Comparison of ENCODE assay signal across 24 cellular contexts in the genomic region with DNA sequence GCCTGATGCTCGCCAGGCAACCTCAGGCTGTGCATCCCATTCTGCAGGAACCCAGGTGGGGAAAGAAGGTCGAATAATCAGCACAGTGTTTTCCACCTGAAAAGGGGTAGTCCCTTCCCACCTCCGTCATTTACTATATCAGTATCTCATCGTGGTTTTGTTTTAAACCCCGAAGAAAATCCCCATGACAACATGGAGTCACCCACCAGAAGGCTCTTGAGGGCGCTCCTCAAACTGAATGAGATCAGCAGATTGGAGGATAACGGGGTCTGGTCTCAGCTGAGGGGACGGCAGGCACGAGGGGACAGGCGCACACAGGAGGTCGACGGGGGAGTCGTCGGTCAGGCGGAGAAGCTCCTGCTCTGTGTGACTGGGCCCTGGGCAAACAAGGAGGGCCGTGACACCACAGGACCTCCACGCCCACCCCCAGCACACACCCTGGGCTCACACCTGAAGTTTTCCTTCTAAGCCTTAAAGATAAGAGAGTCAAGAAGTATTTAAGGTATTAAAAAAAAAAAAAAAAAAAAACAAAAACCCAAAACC. TPM values are rescaled to one million over a fixed set of nuclear protein-coding genes. Genes with fewer than 3 reads are reported as not detected.
DNase-seq lines count a peak whose midpoint lies in the region; ATAC-seq and TF ChIP-seq lines count a peak whose summit lies in the region.
"Had no signal": no experiment of that assay in that cellular context is flagged by ENCODE, and none has a peak within 500 bp of the region (broad histone marks: within the 10 kb centered on the region; RNA-seq: fewer than 3 reads in every experiment).

No MANE protein-coding gene starts in this region.

- H3K27ac Mint-ChIP-seq in activated CD4-positive, alpha-beta memory T cell treated with anti-CD3 and anti-CD28 coated beads, Interleukin-2, amount 10 ng/mL, durations not matched to agents 7 days and 5 days, result peak overlapping the region; percentile 33
- peak overlapping the region; percentile 76 for H3K27ac Mint-ChIP-seq in memory B cell
- H3K27ac Mint-ChIP-seq in stimulated activated memory B cell treated with anti-CD40 and anti-IgM and Interleukin-4, amounts not matched to agents 10 μg/mL and 1 μg/mL and 100 μg/mL, for 72 hours, result peak overlapping the region; percentile 80

- TF ChIP-seq CTCF in GM20000 (IDR thresholded peaks at IDR 0.05; ENCODE audit: extremely low read depth, missing control alignments), result no peak

- no peak overlapping the region for H3K4me3 Mint-ChIP-seq in activated T-cell treated with anti-CD3 and anti-CD28 coated beads, Interleukin-2, amount 50 U/mL, for 4 hours
- H3K4me3 Mint-ChIP-seq in activated CD4-positive, alpha-beta memory T cell treated with anti-CD3 and anti-CD28 coated beads, Interleukin-2, amount 10 ng/mL, durations not matched to agents 7 days and 5 days, result no peak overlapping the region
- no peak overlapping the region for H3K4me3 Mint-ChIP-seq in memory B cell
- H3K4me3 Mint-ChIP-seq in stimulated activated memory B cell treated with anti-CD40 and anti-IgM and Interleukin-4, amounts not matched to agents 10 μg/mL and 1 μg/mL and 100 μg/mL, for 72 hours, result no peak overlapping the region
- H3K4me3 Mint-ChIP-seq: H9 had no signal

- POLR2A ChIA-PET in activated CD4-positive, alpha-beta memory T cell treated with anti-CD3 and anti-CD28 coated beads, Interleukin-2, amount 10 ng/mL, durations not matched to agents 7 days and 5 days (lab: Charles Lee), result interaction anchor here (1.0 kb wide), 1 partner anchor 44 kb away, joined by 3 read pairs; a partner anchor contains a TSS

- CTCF ChIA-PET in activated CD4-positive, alpha-beta memory T cell treated with anti-CD3 and anti-CD28 coated beads, Interleukin-2, amount 10 ng/mL, durations not matched to agents 7 days and 5 days (lab: Charles Lee), result no interaction called here

- H3K27me3 Mint-ChIP-seq in activated T-cell treated with anti-CD3 and anti-CD28 coated beads, Interleukin-2, amount 50 U/mL, for 4 hours (ENCODE audit: low read depth), result no peaks in the 10 kb centered on the region
- H3K27me3 Mint-ChIP-seq in activated CD4-positive, alpha-beta memory T cell treated with anti-CD3 and anti-CD28 coated beads, Interleukin-2, amount 10 ng/mL, durations not matched to agents 7 days and 5 days, result no peaks in the 10 kb centered on the region
- no peaks in the 10 kb centered on the region for H3K27me3 Mint-ChIP-seq in memory B cell
- H3K27me3 Mint-ChIP-seq in stimulated activated memory B cell treated with anti-CD40 and anti-IgM and Interleukin-4, amounts not matched to agents 10 μg/mL and 1 μg/mL and 100 μg/mL, for 72 hours, result no peaks in the 10 kb centered on the region

- peaks cover 70% of the 10 kb centered on the region for H3K36me3 Mint-ChIP-seq in activated T-cell treated with anti-CD3 and anti-CD28 coated beads, Interleukin-2, amount 50 U/mL, for 4 hours (ENCODE audit: insufficient read depth)
- H3K36me3 Mint-ChIP-seq in activated CD4-positive, alpha-beta memory T cell treated with anti-CD3 and anti-CD28 coated beads, Interleukin-2, amount 10 ng/mL, durations not matched to agents 7 days and 5 days (ENCODE audit: low read depth), result peaks cover 81% of the 10 kb centered on the region
- H3K36me3 Mint-ChIP-seq in memory B cell, result peaks cover 62% of the 10 kb centered on the region
- H3K36me3 Mint-ChIP-seq in stimulated activated memory B cell treated with anti-CD40 and anti-IgM and Interleukin-4, amounts not matched to agents 10 μg/mL and 1 μg/mL and 100 μg/mL, for 72 hours, result peaks cover 80% of the 10 kb centered on the region

- H3K9me3 Mint-ChIP-seq in activated T-cell treated with anti-CD3 and anti-CD28 coated beads, Interleukin-2, amount 50 U/mL, for 4 hours, result no peaks in the 10 kb centered on the region
- no peaks in the 10 kb centered on the region for H3K9me3 Mint-ChIP-seq in activated CD4-positive, alpha-beta memory T cell treated with anti-CD3 and anti-CD28 coated beads, Interleukin-2, amount 10 ng/mL, durations not matched to agents 7 days and 5 days
- no peaks in the 10 kb centered on the region for H3K9me3 Mint-ChIP-seq in memory B cell
- H3K9me3 Mint-ChIP-seq in stimulated activated memory B cell treated with anti-CD40 and anti-IgM and Interleukin-4, amounts not matched to agents 10 μg/mL and 1 μg/mL and 100 μg/mL, for 72 hours, result no peaks in the 10 kb centered on the region
- H3K9me3 Mint-ChIP-seq: H9 had no signal

- peaks cover 15% of the 10 kb centered on the region for H3K4me1 Mint-ChIP-seq in activated T-cell treated with anti-CD3 and anti-CD28 coated beads, Interleukin-2, amount 50 U/mL, for 4 hours (ENCODE audit: low read depth)
- peaks cover 15% of the 10 kb centered on the region for H3K4me1 Mint-ChIP-seq in activated CD4-positive, alpha-beta memory T cell treated with anti-CD3 and anti-CD28 coated beads, Interleukin-2, amount 10 ng/mL, durations not matched to agents 7 days and 5 days
- peaks cover 17% of the 10 kb centered on the region for H3K4me1 Mint-ChIP-seq in memory B cell
- peaks cover 28% of the 10 kb centered on the region for H3K4me1 Mint-ChIP-seq in stimulated activated memory B cell treated with anti-CD40 and anti-IgM and Interleukin-4, amounts not matched to agents 10 μg/mL and 1 μg/mL and 100 μg/mL, for 72 hours

- no peak for DNase-seq in activated T-cell treated with anti-CD3 and anti-CD28 coated beads, Interleukin-2, amount 50 U/mL, for 4 hours
- DNase-seq in activated T-cell treated with anti-CD3 and anti-CD28 coated beads, Interleukin-2, amount 50 U/mL, for 48 hours, result no peak
- DNase-seq in activated CD4-positive, alpha-beta memory T cell treated with anti-CD3 and anti-CD28 coated beads, Interleukin-2, amount 10 ng/mL, durations not matched to agents 7 days and 5 days, result no peak
- DNase-seq in memory B cell (ENCODE audit: low spot score in 2 of 2) (no peak), GM20000 (ENCODE audit: low spot score) (no peak), NCI-H82 (lab: John Stamatoyannopoulos, UW) (no peak), SIG-M5 (lab: John Stamatoyannopoulos, UW) (no peak)
- DNase-seq: activated CD8-positive, alpha-beta memory T cell treated with anti-CD3 and anti-CD28 coated beads for 24 hours; amniotic stem cell; DMS79 treated with DMSO at 0.1 percent for 48 hours; effector CD8-positive, alpha-beta T cell; foreskin fibroblast; H9; left cardiac atrium; mammary epithelial cell; NCI-H187; NCI-H526; Peyer's patch; retina; stimulated activated CD4-positive, alpha-beta T cell treated with anti-CD3 and anti-CD28 coated beads, Interleukin-12 subunit alpha, Interleukin-12 subunit beta, amount 100 ng/mL, for 4 hours; stimulated activated CD4-positive, alpha-beta T cell treated with anti-CD3 and anti-CD28 coated beads, Interleukin-4, amount 100 ng/mL, for 24 hours; transverse colon; WERI-Rb-1 had no signal

- ATAC-seq in activated T-cell treated with anti-CD3 and anti-CD28 coated beads, Interleukin-2, amount 50 U/mL, for 4 hours, result peak; percentile 50 to 53
- no peak for ATAC-seq in memory B cell (ENCODE audit: low read depth)
- ATAC-seq in stimulated activated memory B cell treated with anti-CD40 and anti-IgM and Interleukin-4, amounts not matched to agents 10 μg/mL and 1 μg/mL and 100 μg/mL, for 72 hours, result no peak
- ATAC-seq: left cardiac atrium had no signal

RNA-seq across cellular contexts. Expression of a gene that starts 44.2 kb away (rescaled TPM):
- total RNA-seq in activated T-cell treated with anti-CD3 and anti-CD28 coated beads, Interleukin-2, amount 50 U/mL, for 4 hours, result 10 to 100 TPM; 24.3 to 35.0 (median 34.1) TPM
- 10 to 100 TPM; 85.4 to 85.5 TPM for total RNA-seq in activated CD4-positive, alpha-beta memory T cell treated with anti-CD3 and anti-CD28 coated beads, Interleukin-2, amount 10 ng/mL, durations not matched to agents 7 days and 5 days

RNA-seq across cellular contexts. Expression of a gene that starts 51.3 kb away (rescaled TPM):
- 10 to 100 TPM; 60.4 to 69.0 (median 60.5) TPM for total RNA-seq in activated T-cell treated with anti-CD3 and anti-CD28 coated beads, Interleukin-2, amount 50 U/mL, for 4 hours
- 100 to 1,000 TPM; 115 to 133 TPM for total RNA-seq in activated CD4-positive, alpha-beta memory T cell treated with anti-CD3 and anti-CD28 coated beads, Interleukin-2, amount 10 ng/mL, durations not matched to agents 7 days and 5 days

Comparison
In these comparisons a context has a peak if more than half of its experiments do, and no peak if none do; other contexts are left out.
1. ATAC-seq: peak in activated T-cell treated with anti-CD3 and anti-CD28 coated beads, Interleukin-2, amount 50 U/mL, for 4 hours (2 of 2); none in memory B cell (single experiment) and stimulated activated memory B cell treated with anti-CD40 and anti-IgM and Interleukin-4, amounts not matched to agents 10 μg/mL and 1 μg/mL and 100 μg/mL, for 72 hours (single experiment).
2. Peak in every context shown above with its lines, with median percentiles within 50 percentile points of each other: H3K27ac Mint-ChIP-seq.